ENCODE assay signal across 19 cellular contexts in the genomic region with DNA sequence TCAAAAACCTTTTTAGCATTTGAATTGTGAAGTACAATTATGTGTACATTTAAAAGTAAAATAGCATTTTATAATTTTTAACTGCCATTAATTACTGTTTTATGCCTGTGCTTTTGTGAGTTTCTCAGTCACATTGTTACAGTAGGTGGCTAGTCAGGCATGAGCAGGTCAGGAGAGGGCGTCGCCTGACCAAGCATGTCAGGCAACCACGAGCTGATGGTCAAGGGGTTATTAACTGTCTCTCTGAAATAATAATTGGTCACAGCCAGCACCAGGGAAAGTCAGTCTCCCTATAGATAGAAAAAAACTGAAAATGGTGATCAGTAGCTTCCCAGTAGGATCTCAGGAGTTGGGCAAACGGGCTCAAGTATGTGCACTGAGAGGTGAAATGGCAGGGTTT. TPM values are rescaled to one million over a fixed set of nuclear protein-coding genes. Genes with fewer than 3 reads are reported as not detected.
"Had no signal": no experiment of that assay in that cellular context is flagged by ENCODE, and none has a peak within 500 bp of the region (broad histone marks: within the 10 kb centered on the region; RNA-seq: fewer than 3 reads in every experiment).

No MANE protein-coding gene starts in this region.

- H3K4me3 ChIP-seq: cardiac muscle cell, esophagus muscularis mucosa, gastroesophageal sphincter, heart right ventricle, neural progenitor cell, right atrium auricular region, tibial nerve, uterus had no signal

- H3K4me1 ChIP-seq: esophagus muscularis mucosa, gastroesophageal sphincter, heart right ventricle, neural progenitor cell, right atrium auricular region, tibial nerve, uterus had no signal

- H3K27me3 ChIP-seq: cardiac muscle cell, esophagus muscularis mucosa, gastroesophageal sphincter, heart right ventricle, neural progenitor cell, right atrium auricular region, tibial nerve, uterus had no signal

- H3K36me3 ChIP-seq: cardiac muscle cell, esophagus muscularis mucosa, gastroesophageal sphincter, heart right ventricle, neural progenitor cell, right atrium auricular region, tibial nerve, uterus had no signal

- H3K9me3 ChIP-seq: esophagus muscularis mucosa, gastroesophageal sphincter, heart right ventricle, right atrium auricular region, tibial nerve, uterus had no signal

- H3K27ac ChIP-seq: cardiac muscle cell, esophagus muscularis mucosa, gastroesophageal sphincter, heart right ventricle, neural progenitor cell, right atrium auricular region, tibial nerve, uterus had no signal

- DNase-seq: activated CD4-positive, alpha-beta T cell treated with anti-CD3 and anti-CD28 coated beads, Interleukin-2, amount 10 ng/mL, durations not matched to agents 24 days and 14 days; activated CD8-positive, alpha-beta T cell treated with anti-CD3 and anti-CD28 coated beads for 36 hours; activated naive CD4-positive, alpha-beta T cell; activated naive CD8-positive, alpha-beta T cell treated with anti-CD3 and anti-CD28 coated beads for 36 hours; activated T-cell treated with anti-CD3 and anti-CD28 coated beads, Interleukin-2, amount 50 U/mL, for 1 hour; amniotic stem cell; effector CD8-positive, alpha-beta T cell; heart right ventricle; naive B cell; stimulated activated CD4-positive, alpha-beta T cell treated with anti-CD3 and anti-CD28 coated beads, Interleukin-2, amount 100 ng/mL, for 24 hours; stimulated activated naive CD4-positive, alpha-beta T cell treated with Interleukin-2 at 50 U/mL for 16 hours; uterus had no signal

RNA-seq across cellular contexts. Expression of a gene that starts 19.4 kb away (rescaled TPM):
- total RNA-seq: kidney epithelial cell had no signal
